In the genomic region with DNA sequence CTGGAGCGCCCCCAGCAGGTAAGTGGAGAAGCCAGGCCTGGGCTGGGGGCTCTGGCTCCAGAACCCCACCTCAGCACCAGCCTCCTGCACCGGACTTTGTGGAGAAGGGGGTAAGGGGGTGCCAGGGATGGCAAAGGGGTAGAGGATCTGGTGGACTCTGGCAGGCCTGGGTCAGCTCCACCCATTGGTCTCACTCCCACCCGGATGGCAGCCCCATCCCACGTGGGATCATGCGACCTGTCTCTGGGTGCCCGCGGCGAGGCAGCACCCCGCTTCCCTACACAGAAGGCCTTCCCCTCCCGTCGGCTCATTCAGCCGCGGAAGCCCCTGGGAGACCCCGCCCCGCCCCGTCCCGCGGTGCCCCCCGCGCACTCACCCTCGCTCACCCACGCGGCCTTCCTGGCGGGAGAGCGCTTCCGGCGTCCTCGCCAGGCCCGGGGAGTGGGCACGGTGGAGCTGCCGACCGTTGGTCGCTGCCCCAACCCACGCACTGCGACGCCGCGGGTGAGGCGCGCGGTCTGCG, we compare ENCODE assay signal across 9 cellular contexts. TPM values are rescaled to one million over a fixed set of nuclear protein-coding genes. Genes with fewer than 3 reads are reported as not detected.
DNase-seq lines count a peak whose midpoint lies in the region; ATAC-seq, FAIRE-seq and TF ChIP-seq lines count a peak whose summit lies in the region.
"Had no signal": no experiment of that assay in that cellular context is flagged by ENCODE, and none has a peak within 500 bp of the region (broad histone marks: within the 10 kb centered on the region; RNA-seq: fewer than 3 reads in every experiment).

No MANE protein-coding gene starts in this region.

- BruUV-seq in K562 (replicated peaks; lab: Mats Ljungman, UMichigan): no TSS peak

- WGBS in K562 (ENCODE audit: insufficient coverage, low coverage, missing lambda C conversion rate): under 1% methylated on average over 15 of the region's 42 CpGs

- H3K9me1 ChIP-seq in K562 (ENCODE audit: control insufficient read depth, insufficient read depth, low read length): no peaks in the 10 kb centered on the region

- intact Hi-C loops in K562 (cut with micrococcal nuclease): loop anchor here (1.0 to 5.0 kb wide), 2 partner anchors 19 to 42 kb away; no protein-coding TSS in a partner anchor

- no peak for DNase-seq in AG09319 (ENCODE audit: extremely low read depth, low read depth)
- peak; percentile 36 for DNase-seq in SK-N-DZ (ENCODE audit: low spot score)
- DNase-seq in K562 (ENCODE audit: extremely low read depth in 1 of 4, low spot score in 3 of 4): peak; percentile 74 to 94 (median 88)
- peak; percentile 2 to 14 for DNase-seq in stimulated activated CD8-positive, alpha-beta memory T cell treated with anti-CD3 and anti-CD28 coated beads, Interleukin-2, amount 100 ng/mL, for 1 hour (ENCODE audit: low read depth in 2 of 2)
- no peak for DNase-seq in NCI-H1930 (lab: John Stamatoyannopoulos, UW)

- peak overlapping the region; percentile 95 for H3K4me2 ChIP-seq in K562 (ENCODE audit: insufficient read depth, low read length)

- no peaks in the 10 kb centered on the region for H3K9me3 ChIP-seq in K562 (replicated peaks; ENCODE audit: control insufficient read depth, insufficient read depth, low read depth, low read length)
- no peaks in the 10 kb centered on the region for H3K9me3 ChIP-seq in iPS-20b (ENCODE audit: insufficient read depth, low read depth, low read length)

- TF ChIP-seq CTCF in AG09319 (IDR thresholded peaks at IDR 0.05; ENCODE audit: low read depth, low read length) (peak; percentile 29), K562 (IDR thresholded peaks at IDR 0.05 in 2 of 3, conservative IDR thresholded peaks at IDR 0.05 in 1 of 3; ENCODE audit: insufficient read depth in 2 of 3, low read depth in 1 of 3, low read length in 3 of 3) (peak; percentile 72 to 85 (median 81))

- peak overlapping the region; percentile 87 for H2AFZ ChIP-seq in K562 (ENCODE audit: low read depth, low read length)

- H3K9ac ChIP-seq in K562 (ENCODE audit: insufficient read depth in 1 of 2, low read depth in 2 of 2, low read length in 2 of 2) (peak overlapping the region; percentile 88 to 97), iPS-20b (ENCODE audit: low read depth, low read length) (no peak overlapping the region)

- H3K4me1 ChIP-seq in K562 (replicated peaks in 1 of 2; ENCODE audit: control insufficient read depth in 2 of 2, insufficient read depth in 2 of 2, low read length in 2 of 2) (peaks cover 22 to 38% of the 10 kb centered on the region in 2 experiments), iPS-20b (ENCODE audit: insufficient read depth, low read length) (no peaks in the 10 kb centered on the region)

- H3K4me3 ChIP-seq in K562 (peak overlapping the region; percentile 74), iPS-20b (ENCODE audit: low read length) (peak overlapping the region; percentile 61)

- ATAC-seq in GM18505 (IDR thresholded peaks at IDR 0.05; ENCODE audit: unreplicated experiment) (peak; percentile 39), HG03064 (IDR thresholded peaks at IDR 0.05; ENCODE audit: low read depth, unreplicated experiment) (peak; percentile 42), K562 (peak; percentile 70)

- POLR2A ChIA-PET in K562 (lab: Yijun Ruan, JAX): interaction anchor here (0.8 to 1.7 kb wide), 5 partner anchors 9 to 48 kb away, joined by 4 to 5 read pairs (median 4); no protein-coding TSS in a partner anchor

- TF ChIP-seq RAD21 in K562 (CRISPR knock-in tag; conservative IDR thresholded peaks at IDR 0.05 in 1 of 2, IDR thresholded peaks at IDR 0.05 in 1 of 2): peak; percentile 70 to 85; a peak in 3 of 4 replicates

- H3K36me3 ChIP-seq in K562 (ENCODE audit: control insufficient read depth, insufficient read depth, low read length): peaks cover 35% of the 10 kb centered on the region; the same call in 2 of the 3 replicates
- H3K36me3 ChIP-seq in iPS-20b (ENCODE audit: insufficient read depth, low read depth, low read length): no peaks in the 10 kb centered on the region

- peak; percentile 78 for FAIRE-seq in K562 (lab: Jason Lieb, UNC)

- peak; percentile 44 for TF ChIP-seq POLR2A in GM18505 (IDR thresholded peaks at IDR 0.05; ENCODE audit: borderline replicate concordance, extremely low read depth, insufficient read depth, insufficient read length)
- TF ChIP-seq POLR2A in K562 (conservative IDR thresholded peaks at IDR 0.05): no peak

- H3K79me2 ChIP-seq in K562 (ENCODE audit: control insufficient read depth, insufficient read depth, low read length): peaks cover 30% of the 10 kb centered on the region

- no peaks in the 10 kb centered on the region for H4K20me1 ChIP-seq in K562 (replicated peaks; ENCODE audit: control insufficient read depth, insufficient read depth, low read length)

- in situ Hi-C loops in K562 (cut with MboI): no loop called here

- peak overlapping the region; percentile 83 for H3K27ac ChIP-seq in K562 (ENCODE audit: extremely low read depth, low read depth, low read length)
- no peak overlapping the region for H3K27ac ChIP-seq in iPS-20b (ENCODE audit: low read length)

- CTCF ChIA-PET in K562 (lab: Yijun Ruan, JAX; ENCODE audit: low intra/inter-chr PET ratio): interaction anchor here (0.8 to 2.3 kb wide), 5 partner anchors 18 to 331 kb away, joined by 3 to 18 read pairs (median 7); no protein-coding TSS in a partner anchor

- H3K27me3 ChIP-seq in K562 (ENCODE audit: control insufficient read depth in 2 of 2, insufficient read depth in 2 of 2, low read length in 2 of 2) (no peaks in the 10 kb centered on the region), iPS-20b (ENCODE audit: insufficient read depth, low read length) (peaks cover 25% of the 10 kb centered on the region)

- TF ChIP-seq EP300 in K562 (IDR thresholded peaks at IDR 0.05; ENCODE audit: low read length): no peak

RNA-seq across cellular contexts. Expression of a gene that starts 0.5 kb away (rescaled TPM):
- 40.7 and 45.1 TPM in 2 replicates for polyA plus RNA-seq in SK-N-DZ (2014; cell fraction: cytosol; rRNA removed)
- polyA plus RNA-seq in SK-N-DZ (2014; cell fraction: nucleus; rRNA removed): 187 and 192 TPM in 2 replicates
- 35.5 and 125 TPM in 2 replicates for total RNA-seq in K562 (2011; cell fraction: chromatin; rRNA removed; ENCODE audit: low replicate concordance)
- total RNA-seq in K562 (2011; cell fraction: nucleolus; rRNA removed): 104 and 108 TPM in 2 replicates
- 56.2 and 56.3 TPM in 2 replicates for total RNA-seq in K562 (2011; cell fraction: nucleoplasm; rRNA removed)
- total RNA-seq in K562 (2014; rRNA removed): 25.2 and 30.8 TPM in 2 replicates
- 8.4 and 12.2 TPM in 2 replicates for total RNA-seq in K562 (2014; rRNA removed; fragmentation: Illumina TruSeq; extraction: Trizol)
- total RNA-seq in K562 (2015; rRNA removed; fragmentation: Illumina TruSeq; extraction: Trizol): 17.1 and 17.9 TPM in 2 replicates
- 32.8 and 35.4 TPM in 2 replicates for total RNA-seq in K562 (2021)
- polyA plus RNA-seq in K562 (2011; rRNA removed): 25.3 and 38.6 TPM in 2 replicates
- 31.4 and 51.4 TPM in 2 replicates for polyA plus RNA-seq in K562 (2011; cell fraction: cytosol; rRNA removed)
- polyA plus RNA-seq in K562 (2011; cell fraction: nucleus; rRNA removed): 233 and 335 TPM in 2 replicates
- 20.8 and 43.5 TPM in 2 replicates for polyA plus RNA-seq in K562 (2012)
- 14.9 and 23.8 TPM in 2 replicates for polyA plus RNA-seq in K562 (2014; fragmentation: Illumina TruSeq; extraction: Trizol)
- polyA plus RNA-seq in K562 (2014; fragmentation: Nextera tagmentation; extraction: Ambion mirVana): 1 to 10 TPM; 3.7 to 4.7 TPM
- polyA plus RNA-seq in K562 (2014; rRNA removed): 33.5 and 36.8 TPM in 2 replicates
- 8.0 and 10.5 TPM in 2 replicates for polyA minus RNA-seq in K562 (2011; rRNA and poly(A)+ RNA removed)
- polyA minus RNA-seq in K562 (2011; cell fraction: cytosol; rRNA and poly(A)+ RNA removed): 19.2 and 26.7 TPM in 2 replicates
- 35.8 and 36.2 TPM in 2 replicates for polyA minus RNA-seq in K562 (2011; cell fraction: nucleus; rRNA and poly(A)+ RNA removed)

RNA-seq across cellular contexts. Expression of a gene that starts 30.1 kb away (rescaled TPM):
- 1.7 TPM in 2 replicates for polyA plus RNA-seq in SK-N-DZ (2014; cell fraction: cytosol; rRNA removed)
- polyA plus RNA-seq in SK-N-DZ (2014; cell fraction: nucleus; rRNA removed): 8.7 and 11.9 TPM in 2 replicates
- total RNA-seq in K562 (2011; cell fraction: chromatin; rRNA removed; ENCODE audit: low replicate concordance): 11.2 and 22.6 TPM in 2 replicates
- total RNA-seq in K562 (2011; cell fraction: nucleolus; rRNA removed): 13.6 and 15.5 TPM in 2 replicates
- total RNA-seq in K562 (2011; cell fraction: nucleoplasm; rRNA removed): 10.0 and 10.3 TPM in 2 replicates
- total RNA-seq in K562 (2014; rRNA removed) (1.2 and 1.6 TPM in 2 replicates), K562 (2014; rRNA removed; fragmentation: Illumina TruSeq; extraction: Trizol) (0.69 and 0.70 TPM in 2 replicates), K562 (2015; rRNA removed; fragmentation: Illumina TruSeq; extraction: Trizol) (0.72 TPM in 2 replicates), K562 (2021) (2.5 and 3.1 TPM in 2 replicates)
- polyA plus RNA-seq in K562 (2011; rRNA removed) (2.6 and 3.4 TPM in 2 replicates), K562 (2014; fragmentation: Illumina TruSeq; extraction: Trizol) (1.5 and 1.8 TPM in 2 replicates), K562 (2014; fragmentation: Nextera tagmentation; extraction: Ambion mirVana) (under 1 TPM; 0.06 to 0.07 TPM), K562 (2014; rRNA removed) (2.7 and 2.8 TPM in 2 replicates)
- polyA plus RNA-seq in K562 (2011; cell fraction: cytosol; rRNA removed): 1.8 and 2.4 TPM in 2 replicates
- polyA plus RNA-seq in K562 (2011; cell fraction: nucleus; rRNA removed): 25.0 and 34.4 TPM in 2 replicates
- 2.1 and 3.4 TPM in 2 replicates for polyA plus RNA-seq in K562 (2012)
- 1.2 and 1.3 TPM in 2 replicates for polyA minus RNA-seq in K562 (2011; rRNA and poly(A)+ RNA removed)
- polyA minus RNA-seq in K562 (2011; cell fraction: cytosol; rRNA and poly(A)+ RNA removed): 0.91 and 1.5 TPM in 2 replicates
- 4.4 and 4.7 TPM in 2 replicates for polyA minus RNA-seq in K562 (2011; cell fraction: nucleus; rRNA and poly(A)+ RNA removed)

RNA-seq across cellular contexts. Expression of a gene that starts 31.6 kb away (rescaled TPM):
- polyA plus RNA-seq in SK-N-DZ (2014; cell fraction: cytosol; rRNA removed): 15.7 and 18.3 TPM in 2 replicates
- polyA plus RNA-seq in SK-N-DZ (2014; cell fraction: nucleus; rRNA removed): 50.0 and 79.1 TPM in 2 replicates
- total RNA-seq in K562 (2011; cell fraction: chromatin; rRNA removed; ENCODE audit: low replicate concordance): 215 and 563 TPM in 2 replicates
- total RNA-seq in K562 (2011; cell fraction: nucleolus; rRNA removed): 341 and 352 TPM in 2 replicates
- 210 and 234 TPM in 2 replicates for total RNA-seq in K562 (2011; cell fraction: nucleoplasm; rRNA removed)
- total RNA-seq in K562 (2014; rRNA removed): 47.9 and 57.6 TPM in 2 replicates
- 16.2 and 26.9 TPM in 2 replicates for total RNA-seq in K562 (2014; rRNA removed; fragmentation: Illumina TruSeq; extraction: Trizol)
- total RNA-seq in K562 (2015; rRNA removed; fragmentation: Illumina TruSeq; extraction: Trizol): 21.1 and 21.8 TPM in 2 replicates
- 113 and 126 TPM in 2 replicates for total RNA-seq in K562 (2021)
- 32.3 and 65.2 TPM in 2 replicates for polyA plus RNA-seq in K562 (2011; rRNA removed)
- 33.8 and 42.7 TPM in 2 replicates for polyA plus RNA-seq in K562 (2011; cell fraction: cytosol; rRNA removed)
- 385 and 440 TPM in 2 replicates for polyA plus RNA-seq in K562 (2011; cell fraction: nucleus; rRNA removed)
- 73.5 and 82.7 TPM in 2 replicates for polyA plus RNA-seq in K562 (2012)
- 48.2 and 49.9 TPM in 2 replicates for polyA plus RNA-seq in K562 (2014; fragmentation: Illumina TruSeq; extraction: Trizol)
- polyA plus RNA-seq in K562 (2014; fragmentation: Nextera tagmentation; extraction: Ambion mirVana): 10 to 100 TPM; 18.7 to 19.2 TPM
- 63.0 and 63.7 TPM in 2 replicates for polyA plus RNA-seq in K562 (2014; rRNA removed)
- polyA minus RNA-seq in K562 (2011; rRNA and poly(A)+ RNA removed): 19.6 and 21.8 TPM in 2 replicates
- polyA minus RNA-seq in K562 (2011; cell fraction: cytosol; rRNA and poly(A)+ RNA removed): 36.4 and 51.4 TPM in 2 replicates
- 49.3 and 53.6 TPM in 2 replicates for polyA minus RNA-seq in K562 (2011; cell fraction: nucleus; rRNA and poly(A)+ RNA removed)

RNA-seq across cellular contexts. Expression of a gene that starts 47.7 kb away (rescaled TPM):
- not detected in 2 replicates for polyA plus RNA-seq in SK-N-DZ (2014; cell fraction: cytosol; rRNA removed)
- polyA plus RNA-seq in SK-N-DZ (2014; cell fraction: nucleus; rRNA removed): 0.36 TPM in 1 of 2 replicates, not detected in the other
- total RNA-seq in K562 (2011; cell fraction: chromatin; rRNA removed; ENCODE audit: low replicate concordance): 1.0 and 1.4 TPM in 2 replicates
- 0.33 and 0.53 TPM in 2 replicates for total RNA-seq in K562 (2011; cell fraction: nucleolus; rRNA removed)
- total RNA-seq in K562 (2011; cell fraction: nucleoplasm; rRNA removed): 0.44 and 0.46 TPM in 2 replicates
- total RNA-seq in K562 (2014; rRNA removed): 0.29 and 0.91 TPM in 2 replicates
- total RNA-seq in K562 (2014; rRNA removed; fragmentation: Illumina TruSeq; extraction: Trizol): 0.15 and 0.16 TPM in 2 replicates
- 0.11 and 0.34 TPM in 2 replicates for total RNA-seq in K562 (2015; rRNA removed; fragmentation: Illumina TruSeq; extraction: Trizol)
- 0.22 and 0.25 TPM in 2 replicates for total RNA-seq in K562 (2021)
- 0.32 and 0.33 TPM in 2 replicates for polyA plus RNA-seq in K562 (2011; rRNA removed)
- 0.39 and 0.40 TPM in 2 replicates for polyA plus RNA-seq in K562 (2011; cell fraction: cytosol; rRNA removed)
- polyA plus RNA-seq in K562 (2011; cell fraction: nucleus; rRNA removed): 0.87 and 0.98 TPM in 2 replicates
- polyA plus RNA-seq in K562 (2012): 0.69 and 0.89 TPM in 2 replicates
- 0.31 and 0.53 TPM in 2 replicates for polyA plus RNA-seq in K562 (2014; fragmentation: Illumina TruSeq; extraction: Trizol)
- polyA plus RNA-seq in K562 (2014; fragmentation: Nextera tagmentation; extraction: Ambion mirVana): not detected
- 0.03 TPM in 2 replicates for polyA plus RNA-seq in K562 (2014; rRNA removed)
- polyA minus RNA-seq in K562 (2011; rRNA and poly(A)+ RNA removed): 0.04 and 0.30 TPM in 2 replicates
- polyA minus RNA-seq in K562 (2011; cell fraction: cytosol; rRNA and poly(A)+ RNA removed): not detected in 2 replicates
- polyA minus RNA-seq in K562 (2011; cell fraction: nucleus; rRNA and poly(A)+ RNA removed): 0.44 TPM in 1 of 2 replicates, not detected in the other
- total RNA-seq: NCI-H460 had no signal

RNA-seq across cellular contexts. Expression of a gene that starts 47.8 kb away (rescaled TPM):
- not detected in 2 replicates for polyA plus RNA-seq in SK-N-DZ (2014; cell fraction: cytosol; rRNA removed)
- polyA plus RNA-seq in SK-N-DZ (2014; cell fraction: nucleus; rRNA removed): not detected in 2 replicates
- total RNA-seq in K562 (2011; cell fraction: chromatin; rRNA removed; ENCODE audit: low replicate concordance): 0.37 and 0.63 TPM in 2 replicates
- total RNA-seq in K562 (2011; cell fraction: nucleolus; rRNA removed): 0.83 and 0.92 TPM in 2 replicates
- 0.95 and 0.99 TPM in 2 replicates for total RNA-seq in K562 (2011; cell fraction: nucleoplasm; rRNA removed)
- total RNA-seq in K562 (2014; rRNA removed): 0.09 TPM in 1 of 2 replicates, not detected in the other
- total RNA-seq in K562 (2014; rRNA removed; fragmentation: Illumina TruSeq; extraction: Trizol): 0.36 TPM in 1 of 2 replicates, not detected in the other
- total RNA-seq in K562 (2015; rRNA removed; fragmentation: Illumina TruSeq; extraction: Trizol): 0.14 and 0.34 TPM in 2 replicates
- 0.11 TPM in 1 of 2 replicates, not detected in the other for total RNA-seq in K562 (2021)
- 0.40 and 0.49 TPM in 2 replicates for polyA plus RNA-seq in K562 (2011; rRNA removed)
- 0.12 and 0.13 TPM in 2 replicates for polyA plus RNA-seq in K562 (2011; cell fraction: cytosol; rRNA removed)
- polyA plus RNA-seq in K562 (2011; cell fraction: nucleus; rRNA removed): 0.41 and 0.68 TPM in 2 replicates
- polyA plus RNA-seq in K562 (2012): 0.33 and 1.1 TPM in 2 replicates
- 0.19 and 0.36 TPM in 2 replicates for polyA plus RNA-seq in K562 (2014; fragmentation: Illumina TruSeq; extraction: Trizol)
- polyA plus RNA-seq in K562 (2014; fragmentation: Nextera tagmentation; extraction: Ambion mirVana): under 1 TPM; 0.15 to 0.30 TPM
- polyA plus RNA-seq in K562 (2014; rRNA removed): 0.13 TPM in 1 of 2 replicates, not detected in the other
- polyA minus RNA-seq in K562 (2011; rRNA and poly(A)+ RNA removed): 0.33 and 0.35 TPM in 2 replicates
- not detected in 2 replicates for polyA minus RNA-seq in K562 (2011; cell fraction: cytosol; rRNA and poly(A)+ RNA removed)
- 0.13 and 0.56 TPM in 2 replicates for polyA minus RNA-seq in K562 (2011; cell fraction: nucleus; rRNA and poly(A)+ RNA removed)
- total RNA-seq: NCI-H460 had no signal

Comparison
In these comparisons a context has a peak if more than half of its experiments do, and no peak if none do; other contexts are left out.
1. DNase-seq: peak in SK-N-DZ (single experiment), K562 (4 of 4) and stimulated activated CD8-positive, alpha-beta memory T cell treated with anti-CD3 and anti-CD28 coated beads, Interleukin-2, amount 100 ng/mL, for 1 hour (2 of 2); none in AG09319 (single experiment) and NCI-H1930 (0 of 2).
2. Peak in every context shown above with its lines, with median percentiles within 50 percentile points of each other: ATAC-seq.